ENCODE assay signal across 21 cellular contexts in genomic region chr20:21995461-21995860, GRCh38.
"Had no signal": no experiment of that assay in that cellular context is flagged by ENCODE, and none has a peak within 500 bp of the region (broad histone marks: within the 10 kb centered on the region; RNA-seq: fewer than 3 reads in every experiment).

No MANE protein-coding gene starts in this region.

- H3K9me3 ChIP-seq: MG63, SK-N-SH had no signal

- DNase-seq: KBM-7, MG63, NCI-H1092, NCI-H1105 treated with DMSO at 0.1 percent for 48 hours, NCI-H1417 treated with DMSO at 0.1 percent for 48 hours, NCI-H146, NCI-H1694 treated with DMSO at 0.1 percent for 48 hours, NCI-H1930, NCI-H2081, NCI-H2107, NCI-H226, NCI-H446, NCI-H510A, NCI-H524 treated with DMSO at 0.1 percent for 48 hours, NCI-H69, NCI-H774, Right ventricle myocardium superior, RPMI8226, SIG-M5, SK-N-SH, SW 1271 had no signal

- H3K9ac ChIP-seq: SK-N-SH had no signal

- H3K4me2 ChIP-seq: SK-N-SH had no signal

- H3K36me3 ChIP-seq: MG63 had no signal

- H3K27me3 ChIP-seq: MG63 had no signal

- H3K4me3 ChIP-seq: MG63 had no signal

- H3K9me2 ChIP-seq: SK-N-SH had no signal
